ENCODE assay signal across 35 cellular contexts in genomic region chr3:134075568-134075825, GRCh38. TPM values are rescaled to one million over a fixed set of nuclear protein-coding genes. Genes with fewer than 3 reads are reported as not detected.
"Had no signal": no experiment of that assay in that cellular context is flagged by ENCODE, and none has a peak within 500 bp of the region (broad histone marks: within the 10 kb centered on the region; RNA-seq: fewer than 3 reads in every experiment).

No MANE protein-coding gene starts in this region.

- DNase-seq: activated CD4-positive, alpha-beta T cell treated with anti-CD3 and anti-CD28 coated beads for 1 hour; activated CD4-positive, alpha-beta T cell treated with anti-CD3 and anti-CD28 coated beads for 4 hours; activated CD4-positive, alpha-beta T cell treated with anti-CD3 and anti-CD28 coated beads, Interleukin-2, amount 10 ng/mL, durations not matched to agents 7 days and 5 days; activated CD4-positive, alpha-beta T cell treated with anti-CD3 and anti-CD28 coated beads, Interleukin-2, amount 50 U/mL, for 4 hours; activated CD8-positive, alpha-beta T cell treated with anti-CD3 and anti-CD28 coated beads, Interleukin-2, amount 10 ng/mL, durations not matched to agents 7 days and 5 days; activated gamma-delta T cell; activated naive CD4-positive, alpha-beta T cell; activated naive CD4-positive, alpha-beta T cell treated with anti-CD3 and anti-CD28 coated beads, Interleukin-2, amount 10 ng/mL, durations not matched to agents 7 days and 5 days; activated naive CD8-positive, alpha-beta T cell treated with anti-CD3 and anti-CD28 coated beads, Interleukin-2, amount 10 ng/mL, durations not matched to agents 7 days and 5 days; activated T-cell treated with anti-CD3 and anti-CD28 coated beads for 4 hours; activated T-cell treated with anti-CD3 and anti-CD28 coated beads, Interleukin-2, amount 50 U/mL, for 24 hours; activated T-cell treated with anti-CD3 and anti-CD28 coated beads, Interleukin-2, amount 50 U/mL, for 72 hours; anterior cingulate cortex; brain microvascular endothelial cell; cortex of kidney; dermis blood vessel endothelial cell; effector CD4-positive, alpha-beta T cell; esophagus squamous epithelium; foreskin melanocyte; SW 1271; T-cell; T-helper 9 cell had no signal

- H3K36me3 ChIP-seq: brain microvascular endothelial cell, esophagus squamous epithelium, gastroesophageal sphincter had no signal

- H3K4me3 ChIP-seq: esophagus squamous epithelium, gastroesophageal sphincter had no signal

- H3K4me1 Mint-ChIP-seq: activated CD4-positive, alpha-beta T cell treated with anti-CD3 and anti-CD28 coated beads, Interleukin-2, amount 10 ng/mL, durations not matched to agents 7 days and 5 days; activated naive CD4-positive, alpha-beta T cell treated with anti-CD3 and anti-CD28 coated beads, Interleukin-2, amount 10 ng/mL, durations not matched to agents 7 days and 5 days; T-cell; WTC11 had no signal

- FAIRE-seq: astrocyte, bronchial epithelial cell, colon, endometrium, endothelial cell of umbilical vein, TTC549 had no signal

- H3K9me3 ChIP-seq: esophagus squamous epithelium had no signal

- H3K4me3 Mint-ChIP-seq: activated CD4-positive, alpha-beta T cell treated with anti-CD3 and anti-CD28 coated beads, Interleukin-2, amount 10 ng/mL, durations not matched to agents 7 days and 5 days; activated CD8-positive, alpha-beta T cell treated with anti-CD3 and anti-CD28 coated beads, Interleukin-2, amount 10 ng/mL, durations not matched to agents 7 days and 5 days; activated naive CD4-positive, alpha-beta T cell treated with anti-CD3 and anti-CD28 coated beads, Interleukin-2, amount 10 ng/mL, durations not matched to agents 7 days and 5 days; activated naive CD8-positive, alpha-beta T cell treated with anti-CD3 and anti-CD28 coated beads, Interleukin-2, amount 10 ng/mL, durations not matched to agents 7 days and 5 days; activated T-cell treated with anti-CD3 and anti-CD28 coated beads, Interleukin-2, amount 50 U/mL, for 24 hours; activated T-cell treated with anti-CD3 and anti-CD28 coated beads, Interleukin-2, amount 50 U/mL, for 72 hours; T-cell; T-helper 1 cell treated with Interleukin-12 subunit alpha and Interleukin-12 subunit beta and Interleukin-4 antibody, amounts not matched to agents 30 μg/mL and 1 μg/mL, for 36 hours; WTC11 had no signal

- H3K27me3 ChIP-seq: brain microvascular endothelial cell, esophagus squamous epithelium, gastroesophageal sphincter had no signal

- ATAC-seq: activated CD8-positive, alpha-beta T cell treated with anti-CD3 and anti-CD28 coated beads, Interleukin-2, amount 10 ng/mL, durations not matched to agents 7 days and 5 days; activated naive CD4-positive, alpha-beta T cell treated with anti-CD3 and anti-CD28 coated beads, Interleukin-2, amount 50 U/mL, for 72 hours; activated T-cell treated with anti-CD3 and anti-CD28 coated beads, Interleukin-2, amount 50 U/mL, for 72 hours; gastroesophageal sphincter; T-cell; WTC11 had no signal

- H3K36me3 Mint-ChIP-seq: activated naive CD4-positive, alpha-beta T cell treated with anti-CD3 and anti-CD28 coated beads, Interleukin-2, amount 10 ng/mL, durations not matched to agents 7 days and 5 days; activated naive CD4-positive, alpha-beta T cell treated with anti-CD3 and anti-CD28 coated beads, Interleukin-2, amount 50 U/mL, for 72 hours; activated naive CD8-positive, alpha-beta T cell treated with anti-CD3 and anti-CD28 coated beads, Interleukin-2, amount 10 ng/mL, durations not matched to agents 7 days and 5 days; T-cell had no signal

- H3K27ac ChIP-seq: brain microvascular endothelial cell, epithelial cell of prostate, esophagus squamous epithelium, gastroesophageal sphincter, VCaP had no signal

- H3K27ac Mint-ChIP-seq: activated CD4-positive, alpha-beta T cell treated with anti-CD3 and anti-CD28 coated beads, Interleukin-2, amount 10 ng/mL, durations not matched to agents 7 days and 5 days; activated CD8-positive, alpha-beta T cell treated with anti-CD3 and anti-CD28 coated beads, Interleukin-2, amount 10 ng/mL, durations not matched to agents 7 days and 5 days; activated naive CD4-positive, alpha-beta T cell treated with anti-CD3 and anti-CD28 coated beads, Interleukin-2, amount 10 ng/mL, durations not matched to agents 7 days and 5 days; activated naive CD4-positive, alpha-beta T cell treated with anti-CD3 and anti-CD28 coated beads, Interleukin-2, amount 50 U/mL, for 72 hours; activated naive CD8-positive, alpha-beta T cell treated with anti-CD3 and anti-CD28 coated beads, Interleukin-2, amount 10 ng/mL, durations not matched to agents 7 days and 5 days; activated T-cell treated with anti-CD3 and anti-CD28 coated beads, Interleukin-2, amount 50 U/mL, for 24 hours; activated T-cell treated with anti-CD3 and anti-CD28 coated beads, Interleukin-2, amount 50 U/mL, for 72 hours; T-cell; T-helper 1 cell treated with Interleukin-12 subunit alpha and Interleukin-12 subunit beta and Interleukin-4 antibody, amounts not matched to agents 30 μg/mL and 1 μg/mL, for 36 hours; WTC11 had no signal

- H3K9me3 Mint-ChIP-seq: activated CD4-positive, alpha-beta T cell treated with anti-CD3 and anti-CD28 coated beads, Interleukin-2, amount 10 ng/mL, durations not matched to agents 7 days and 5 days; activated naive CD4-positive, alpha-beta T cell treated with anti-CD3 and anti-CD28 coated beads, Interleukin-2, amount 10 ng/mL, durations not matched to agents 7 days and 5 days; activated naive CD4-positive, alpha-beta T cell treated with anti-CD3 and anti-CD28 coated beads, Interleukin-2, amount 50 U/mL, for 72 hours; activated naive CD8-positive, alpha-beta T cell treated with anti-CD3 and anti-CD28 coated beads, Interleukin-2, amount 10 ng/mL, durations not matched to agents 7 days and 5 days; activated T-cell treated with anti-CD3 and anti-CD28 coated beads, Interleukin-2, amount 50 U/mL, for 24 hours; activated T-cell treated with anti-CD3 and anti-CD28 coated beads, Interleukin-2, amount 50 U/mL, for 72 hours; T-cell; T-helper 1 cell treated with Interleukin-12 subunit alpha and Interleukin-12 subunit beta and Interleukin-4 antibody, amounts not matched to agents 30 μg/mL and 1 μg/mL, for 36 hours had no signal

RNA-seq across cellular contexts. Expression of gene SLCO2A1, which starts 45.8 kb away (rescaled TPM):
- total RNA-seq: activated CD4-positive, alpha-beta T cell treated with anti-CD3 and anti-CD28 coated beads, Interleukin-2, amount 10 ng/mL, durations not matched to agents 7 days and 5 days; activated CD8-positive, alpha-beta T cell treated with anti-CD3 and anti-CD28 coated beads, Interleukin-2, amount 10 ng/mL, durations not matched to agents 7 days and 5 days; activated naive CD4-positive, alpha-beta T cell treated with anti-CD3 and anti-CD28 coated beads, Interleukin-2, amount 50 U/mL, for 72 hours; activated naive CD8-positive, alpha-beta T cell treated with anti-CD3 and anti-CD28 coated beads, Interleukin-2, amount 10 ng/mL, durations not matched to agents 7 days and 5 days; bronchial epithelial cell; T-helper 2 cell treated with Interferon-gamma antibody and Interleukin-4, amounts not matched to agents 100 ng/mL and 5 ng/mL, for 36 hours had no signal
